ENCODE assay signal across 11 cellular contexts in genomic region chr5:176784218-176785165, GRCh38. TPM values are rescaled to one million over a fixed set of nuclear protein-coding genes. Genes with fewer than 3 reads are reported as not detected.
DNase-seq lines count a peak whose midpoint lies in the region; ATAC-seq and TF ChIP-seq lines count a peak whose summit lies in the region.
"Had no signal": no experiment of that assay in that cellular context is flagged by ENCODE, and none has a peak within 500 bp of the region (broad histone marks: within the 10 kb centered on the region; RNA-seq: fewer than 3 reads in every experiment).

No MANE protein-coding gene starts in this region.

- no peak overlapping the region for H2AK5ac ChIP-seq in trophoblast cell (ENCODE audit: low read length)

- peaks cover 0 to 4% of the 10 kb centered on the region in 2 experiments for H3K4me1 ChIP-seq in trophoblast cell (ENCODE audit: control insufficient read depth in 1 of 2, insufficient read depth in 2 of 2, low read length in 2 of 2)

- H3K27ac Mint-ChIP-seq in type B pancreatic cell, result no peak overlapping the region

- no peaks in the 10 kb centered on the region for H3K36me3 Mint-ChIP-seq in type B pancreatic cell

- H3K27ac ChIP-seq in epithelial cell of prostate, result no peak overlapping the region
- no peak overlapping the region for H3K27ac ChIP-seq in trophoblast cell (ENCODE audit: low read depth, low read length)
- H3K27ac ChIP-seq: HL-60 had no signal

- no peak overlapping the region for H3K4me3 ChIP-seq in trophoblast cell (ENCODE audit: low read depth, low read length)
- H3K4me3 ChIP-seq: mucosa of descending colon had no signal

- DNase-seq in GM04503 (ENCODE audit: low read depth) (peak; percentile 31), NCI-H82 (lab: John Stamatoyannopoulos, UW) (peak; percentile 95), epithelial cell of prostate (ENCODE audit: low read depth, low spot score) (peak; percentile 84), trophoblast cell (peak; percentile 82 to 85), middle frontal gyrus (ENCODE audit: extremely low spot score, low spot score) (no peak), type B pancreatic cell (ENCODE audit: extremely low spot score, unreplicated experiment) (no peak), left lobe of liver (ENCODE audit: low spot score) (no peak)
- DNase-seq: cerebellar nuclear complex had no signal

- TF ChIP-seq CTCF in type B pancreatic cell (conservative IDR thresholded peaks at IDR 0.05), result no peak

- no peak overlapping the region for H2BK12ac ChIP-seq in trophoblast cell (ENCODE audit: low read length)

- peaks cover 60% of the 10 kb centered on the region for H3K27me3 Mint-ChIP-seq in type B pancreatic cell

- no peak for ATAC-seq in HG03139 (IDR thresholded peaks at IDR 0.05; ENCODE audit: unreplicated experiment)
- ATAC-seq in left lobe of liver, result no peak
- ATAC-seq: mucosa of descending colon had no signal

- H4K91ac ChIP-seq in trophoblast cell (ENCODE audit: low read depth, low read length), result no peak overlapping the region

- H3K27me3 ChIP-seq in trophoblast cell (ENCODE audit: insufficient read depth, low read length), result no peaks in the 10 kb centered on the region

- no peak overlapping the region for H3K4ac ChIP-seq in trophoblast cell (ENCODE audit: low read depth, low read length)

- peaks cover 9% of the 10 kb centered on the region for H3K4me1 Mint-ChIP-seq in type B pancreatic cell (ENCODE audit: unreplicated experiment)

- no peak overlapping the region for H2AFZ ChIP-seq in trophoblast cell (ENCODE audit: insufficient read depth, low read length, poor library complexity)

- no peak overlapping the region for H3K4me2 ChIP-seq in trophoblast cell (ENCODE audit: low read length)

- no peak overlapping the region for H3K23ac ChIP-seq in trophoblast cell (ENCODE audit: low read length)

- H3K9ac ChIP-seq in trophoblast cell (ENCODE audit: low read length), result no peak overlapping the region

- no peak overlapping the region for H4K12ac ChIP-seq in trophoblast cell (ENCODE audit: low read depth, low read length)

- no peaks in the 10 kb centered on the region for H3K9me3 ChIP-seq in trophoblast cell (ENCODE audit: insufficient read depth, low read depth, low read length)
- H3K9me3 ChIP-seq: mucosa of descending colon had no signal

- H3K79me2 ChIP-seq in trophoblast cell (ENCODE audit: control insufficient read depth, insufficient read depth, low read length, poor library complexity), result no peaks in the 10 kb centered on the region

- H3K4me3 Mint-ChIP-seq in type B pancreatic cell, result no peak overlapping the region

- no peak overlapping the region for H2BK5ac ChIP-seq in trophoblast cell (ENCODE audit: low read depth, low read length, poor library complexity)

- H2BK120ac ChIP-seq in trophoblast cell (ENCODE audit: insufficient read depth, low read length, poor library complexity), result no peak overlapping the region

- no peaks in the 10 kb centered on the region for H3K36me3 ChIP-seq in trophoblast cell (ENCODE audit: control insufficient read depth in 1 of 2, insufficient read depth in 2 of 2, low read length in 2 of 2)

- H3K79me1 ChIP-seq in trophoblast cell (ENCODE audit: low read length), result no peaks in the 10 kb centered on the region

- no peaks in the 10 kb centered on the region for H3K9me3 Mint-ChIP-seq in type B pancreatic cell

- no CpG with 5 or more reads among the region's 15 CpGs for WGBS in trophoblast cell (ENCODE audit: extremely low coverage, insufficient coverage, insufficient read length)

- no peak overlapping the region for H4K8ac ChIP-seq in trophoblast cell (ENCODE audit: low read depth, low read length)

- no peak overlapping the region for H3K14ac ChIP-seq in trophoblast cell (ENCODE audit: low read length)

- no peak overlapping the region for H3K18ac ChIP-seq in trophoblast cell (ENCODE audit: low read length)

RNA-seq across cellular contexts. Expression of gene UNC5A, which starts 25.9 kb away (rescaled TPM):
- polyA plus RNA-seq in trophoblast cell (2013), result 0.01 and 0.03 TPM in 2 replicates
- 1.4 and 1.7 TPM in 2 replicates for total RNA-seq in type B pancreatic cell (ENCODE audit: low replicate concordance)
- not detected for total RNA-seq in left lobe of liver

Comparison
In these comparisons a context has a peak if more than half of its experiments do, and no peak if none do; other contexts are left out.
1. DNase-seq: peak in GM04503 (single experiment), NCI-H82 (single experiment), epithelial cell of prostate (single experiment) and trophoblast cell (2 of 2); none in middle frontal gyrus (single experiment), type B pancreatic cell (single experiment) and left lobe of liver (single experiment).